19 cellular contexts compared by ENCODE assay signal in the genomic region with DNA sequence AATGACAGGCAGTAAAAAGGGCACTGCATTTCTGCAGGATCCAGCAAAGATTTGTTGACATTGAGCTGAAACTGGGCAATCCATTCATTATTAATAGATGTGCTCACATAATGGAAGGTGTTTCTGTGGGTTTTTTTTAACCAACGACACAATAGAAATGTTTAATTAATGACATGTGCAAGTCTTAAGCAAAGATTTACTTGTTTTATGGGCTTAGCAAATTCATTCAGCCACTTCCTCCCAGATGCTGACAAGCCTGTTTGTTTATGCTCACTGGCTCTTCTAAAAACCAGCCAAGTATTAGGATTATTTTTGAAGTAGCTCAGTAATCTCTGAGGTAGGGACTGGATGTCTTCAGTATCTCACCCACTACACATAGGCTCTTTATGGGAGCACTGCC.
A peak's percentile ranks its signal among the peaks of the same experiment; 100 is the strongest.
DNase-seq lines count a peak whose midpoint lies in the region; ATAC-seq and TF ChIP-seq lines count a peak whose summit lies in the region.
"Had no signal": no experiment of that assay in that cellular context is flagged by ENCODE, and none has a peak within 500 bp of the region (broad histone marks: within the 10 kb centered on the region; RNA-seq: fewer than 3 reads in every experiment).

No MANE protein-coding gene starts in this region.

- no peak for TF ChIP-seq CTCF in MCF 10A (IDR thresholded peaks at IDR 0.05; ENCODE audit: unreplicated experiment)

- ATAC-seq in esophagus mucosa, result peak; percentile 52
- ATAC-seq: CD8-positive, alpha-beta T cell; Panc1 had no signal

- intact Hi-C loops in MCF 10A (cut with micrococcal nuclease), result no loop called here

- POLR2A ChIA-PET in MCF 10A (lab: Yijun Ruan, JAX), result no interaction called here

- no peak overlapping the region for H3K4me3 Mint-ChIP-seq in MCF 10A (ENCODE audit: unreplicated experiment)
- H3K4me3 Mint-ChIP-seq: CD8-positive, alpha-beta T cell had no signal

- no peak overlapping the region for H3K27ac Mint-ChIP-seq in MCF 10A (ENCODE audit: low read depth, unreplicated experiment)
- H3K27ac Mint-ChIP-seq: CD8-positive, alpha-beta T cell had no signal

- DNase-seq in DMS153 (lab: John Stamatoyannopoulos, UW) (peak; percentile 10), DMS153 treated with DMSO at 0.1 percent for 48 hours (lab: John Stamatoyannopoulos, UW; ENCODE audit: unreplicated experiment) (no peak), NCI-H748 (lab: John Stamatoyannopoulos, UW; ENCODE audit: unreplicated experiment) (peak; percentile 88), retina (peak; percentile 13), MCF 10A (ENCODE audit: unreplicated experiment) (no peak), activated T-cell treated with anti-CD3 and anti-CD28 coated beads for 4 hours (no peak)
- no peak for DNase-seq in activated CD8-positive, alpha-beta memory T cell treated with anti-CD3 and anti-CD28 coated beads, Interleukin-2, amount 50 U/mL, for 48 hours
- DNase-seq: C1 segment of cervical spinal cord; CD8-positive, alpha-beta T cell; DMS79; Kasumi-1; MM.1S; NCI-H1048; NCI-H187; NCI-H446; NCI-H526; SJCRH30 had no signal

- no peaks in the 10 kb centered on the region for H3K36me3 Mint-ChIP-seq in MCF 10A (ENCODE audit: insufficient read depth, unreplicated experiment)
- H3K36me3 Mint-ChIP-seq: CD8-positive, alpha-beta T cell had no signal

- no TSS peak for BruUV-seq in MCF 10A (replicated peaks; lab: Mats Ljungman, UMichigan)

- no peaks in the 10 kb centered on the region for H3K27me3 Mint-ChIP-seq in MCF 10A (ENCODE audit: insufficient read depth, unreplicated experiment)

- CTCF ChIA-PET in MCF 10A (lab: Yijun Ruan, JAX), result interaction anchor here (0.7 to 1.6 kb wide), 4 partner anchors 11 to 58 kb away, joined by 3 to 6 read pairs (median 4); no protein-coding TSS in a partner anchor

- H3K4me1 Mint-ChIP-seq in MCF 10A (ENCODE audit: insufficient read depth, unreplicated experiment), result no peaks in the 10 kb centered on the region

- no peaks in the 10 kb centered on the region for H3K9me3 Mint-ChIP-seq in MCF 10A (ENCODE audit: unreplicated experiment)
- H3K9me3 Mint-ChIP-seq: CD8-positive, alpha-beta T cell had no signal

Comparison
In these comparisons a context has a peak if more than half of its experiments do, and no peak if none do; other contexts are left out.
1. DNase-seq: peak in DMS153 (single experiment), NCI-H748 (single experiment) and retina (single experiment); none in DMS153 treated with DMSO at 0.1 percent for 48 hours (single experiment), MCF 10A (single experiment), activated T-cell treated with anti-CD3 and anti-CD28 coated beads for 4 hours (single experiment) and activated CD8-positive, alpha-beta memory T cell treated with anti-CD3 and anti-CD28 coated beads, Interleukin-2, amount 50 U/mL, for 48 hours (single experiment).